Comparison of ENCODE assay signal across 8 cellular contexts in the genomic region with DNA sequence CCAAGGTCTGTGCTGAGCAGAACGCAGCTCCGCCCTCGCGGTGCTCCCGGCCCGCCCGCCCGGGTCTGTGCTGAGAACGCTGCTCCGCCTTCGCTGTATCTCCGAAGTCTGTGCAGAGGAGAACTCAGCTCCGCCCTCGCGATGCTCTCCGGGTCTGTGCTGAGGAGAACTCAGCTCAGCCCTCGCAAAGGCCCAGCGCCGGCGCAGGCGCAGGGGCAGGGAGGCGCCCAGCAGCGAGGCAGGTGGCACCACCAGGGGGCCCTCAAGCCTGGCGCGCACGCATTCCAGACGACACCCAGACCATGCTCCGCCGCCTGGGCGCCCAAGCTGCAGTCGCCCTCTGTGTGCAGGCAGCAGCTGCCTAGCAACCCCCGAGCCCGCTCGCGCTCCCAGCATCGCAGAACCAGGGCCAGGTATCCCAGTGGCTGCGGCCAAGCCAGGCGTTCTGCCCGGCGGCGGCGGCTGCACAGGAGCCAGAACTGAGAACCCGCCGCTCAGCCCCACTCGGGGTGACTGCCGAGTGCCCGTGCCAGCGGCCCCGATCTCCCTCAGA.
DNase-seq lines count a peak whose midpoint lies in the region; ATAC-seq and TF ChIP-seq lines count a peak whose summit lies in the region.
"Not testable (repeated sequence)": the region's sequence is repeated elsewhere in the genome, so short reads cannot be mapped to it uniquely, and the experiment has no call there.

No MANE protein-coding gene starts in this region.

- H3K4me1 ChIP-seq in HCT116 (ENCODE audit: control insufficient read depth in 1 of 2, insufficient read depth in 2 of 2, low read length in 2 of 2); lower lobe of right lung; smooth muscle cell (ENCODE audit: low read depth): not testable (repeated sequence)

- H3K27ac ChIP-seq in HCT116 (ENCODE audit: low read depth, low read length); lower lobe of right lung; smooth muscle cell (ENCODE audit: low read depth): not testable (repeated sequence)

- DNase-seq in A172 (ENCODE audit: low spot score) (peak; percentile 9), HCT116 (ENCODE audit: low read depth, low spot score) (peak; percentile 68), NCI-H82 treated with DMSO at 0.1 percent for 48 hours (lab: John Stamatoyannopoulos, UW; ENCODE audit: unreplicated experiment) (peak; percentile 42), cerebellum (ENCODE audit: low spot score) (peak; percentile 1), Right ventricle myocardium superior (peak; percentile 72), lower lobe of right lung (peak; percentile 68)
- DNase-seq in activated CD4-positive, alpha-beta memory T cell treated with anti-CD3 and anti-CD28 coated beads, Interleukin-2, amount 10 ng/mL, durations not matched to agents 7 days and 5 days = peak; percentile 61
- not testable (repeated sequence) for DNase-seq in smooth muscle cell (lab: John Stamatoyannopoulos, UW; ENCODE audit: unreplicated experiment)

- H3K4me1 Mint-ChIP-seq in activated CD4-positive, alpha-beta memory T cell treated with anti-CD3 and anti-CD28 coated beads, Interleukin-2, amount 10 ng/mL, durations not matched to agents 7 days and 5 days = not testable (repeated sequence)

- not testable (repeated sequence) for H4K20me1 ChIP-seq in HCT116 (ENCODE audit: insufficient read depth); smooth muscle cell (ENCODE audit: low read depth)

- CTCF ChIA-PET in HCT116 (lab: Charles Lee) = interaction anchor here (0.6 kb wide), 1 partner anchor 14 kb away, joined by 3 read pairs; no protein-coding TSS in a partner anchor
- CTCF ChIA-PET in activated CD4-positive, alpha-beta memory T cell treated with anti-CD3 and anti-CD28 coated beads, Interleukin-2, amount 10 ng/mL, durations not matched to agents 7 days and 5 days (lab: Charles Lee) = not testable (repeated sequence)

- POLR2A ChIA-PET in HCT116 (lab: Charles Lee) = interaction anchor here (0.6 kb wide), 1 partner anchor 209 kb away, joined by 6 read pairs; no protein-coding TSS in a partner anchor
- POLR2A ChIA-PET in activated CD4-positive, alpha-beta memory T cell treated with anti-CD3 and anti-CD28 coated beads, Interleukin-2, amount 10 ng/mL, durations not matched to agents 7 days and 5 days (lab: Charles Lee) = not testable (repeated sequence)

- H3K9me3 ChIP-seq in HCT116 (ENCODE audit: control insufficient read depth in 1 of 2, insufficient read depth in 1 of 2, low read depth in 1 of 2, low read length in 2 of 2); lower lobe of right lung; smooth muscle cell (replicated peaks; ENCODE audit: low read depth): not testable (repeated sequence)

- TF ChIP-seq POLR2A in HCT116 (IDR thresholded peaks at IDR 0.05; ENCODE audit: borderline replicate concordance, extremely low read depth, insufficient read depth, insufficient read length) = not testable (repeated sequence)

- H3K36me3 Mint-ChIP-seq in activated CD4-positive, alpha-beta memory T cell treated with anti-CD3 and anti-CD28 coated beads, Interleukin-2, amount 10 ng/mL, durations not matched to agents 7 days and 5 days (ENCODE audit: low read depth) = not testable (repeated sequence)

- BruUV-seq in HCT116 (replicated peaks; lab: Mats Ljungman, UMichigan) = not testable (repeated sequence)

- H2AFZ ChIP-seq in HCT116 (ENCODE audit: low read depth, low read length, poor library complexity, severe bottlenecking); smooth muscle cell (ENCODE audit: low read depth): not testable (repeated sequence)

- ATAC-seq in HCT116 (peak; percentile 100), Right ventricle myocardium superior (ENCODE audit: poor library complexity) (peak; percentile 99), lower lobe of right lung (peak; percentile 95 to 96)

- WGBS in smooth muscle cell (ENCODE audit: low lambda C conversion rate) = 73% methylated on average over 28 of the region's 49 CpGs

- not testable (repeated sequence) for H3K27ac Mint-ChIP-seq in activated CD4-positive, alpha-beta memory T cell treated with anti-CD3 and anti-CD28 coated beads, Interleukin-2, amount 10 ng/mL, durations not matched to agents 7 days and 5 days

- H3F3A ChIP-seq in smooth muscle cell (ENCODE audit: low read depth) = not testable (repeated sequence)

- TF ChIP-seq CTCF in HCT116 (IDR thresholded peaks at IDR 0.05 in 2 of 3, conservative IDR thresholded peaks at IDR 0.05 in 1 of 3; ENCODE audit: borderline replicate concordance in 1 of 3, insufficient read depth in 1 of 3, low read depth in 2 of 3, low read length in 2 of 3) (peak; percentile 29 to 54 (median 39); a peak in 5 of 6 replicates), lower lobe of right lung (IDR thresholded peaks at IDR 0.05) (peak; percentile 46)
- not testable (repeated sequence) for TF ChIP-seq CTCF in smooth muscle cell (IDR thresholded peaks at IDR 0.05; ENCODE audit: borderline replicate concordance, insufficient read depth, poor library complexity, severe bottlenecking)

- H3K4me3 ChIP-seq in HCT116 (replicated peaks in 1 of 2; ENCODE audit: low read depth in 1 of 2, low read length in 2 of 2); smooth muscle cell: not testable (repeated sequence)
- H3K4me3 ChIP-seq in lower lobe of right lung = peak overlapping the region; percentile 48

- not testable (repeated sequence) for H3K79me2 ChIP-seq in HCT116 (ENCODE audit: insufficient read depth, low read length); smooth muscle cell (ENCODE audit: low read depth)

- TF ChIP-seq RAD21 in HCT116 (IDR thresholded peaks at IDR 0.05; ENCODE audit: low read depth) = peak; percentile 60

- H3K36me3 ChIP-seq in HCT116 (ENCODE audit: control insufficient read depth in 1 of 2, insufficient read depth in 2 of 2, low read length in 2 of 2); lower lobe of right lung; smooth muscle cell (ENCODE audit: low read depth): not testable (repeated sequence)

- RAD21 ChIA-PET in HCT116 (lab: Charles Lee; ENCODE audit: low non-redundant PET in 1 of 2, low total read pairs in 2 of 2, uncharacterized antibody in 2 of 2, unreplicated experiment in 2 of 2) = not testable (repeated sequence)

- not testable (repeated sequence) for H3K9me2 ChIP-seq in HCT116 (ENCODE audit: insufficient read depth)

- H3K9ac ChIP-seq in HCT116 (ENCODE audit: low read length); smooth muscle cell (ENCODE audit: low read depth): not testable (repeated sequence)

- not testable (repeated sequence) for H3K27me3 ChIP-seq in HCT116 (ENCODE audit: insufficient read depth, low read length); lower lobe of right lung (ENCODE audit: low read depth); smooth muscle cell (ENCODE audit: low read depth)

- not testable (repeated sequence) for H3K9me3 Mint-ChIP-seq in activated CD4-positive, alpha-beta memory T cell treated with anti-CD3 and anti-CD28 coated beads, Interleukin-2, amount 10 ng/mL, durations not matched to agents 7 days and 5 days

- not testable (repeated sequence) for H3K4me3 Mint-ChIP-seq in activated CD4-positive, alpha-beta memory T cell treated with anti-CD3 and anti-CD28 coated beads, Interleukin-2, amount 10 ng/mL, durations not matched to agents 7 days and 5 days

- peak overlapping the region; percentile 45 for H3K4me2 ChIP-seq in HCT116 (ENCODE audit: low read length)
- H3K4me2 ChIP-seq in smooth muscle cell = peak overlapping the region; percentile 61

- H3K27me3 Mint-ChIP-seq in activated CD4-positive, alpha-beta memory T cell treated with anti-CD3 and anti-CD28 coated beads, Interleukin-2, amount 10 ng/mL, durations not matched to agents 7 days and 5 days = not testable (repeated sequence)

- intact Hi-C loops in HCT116 (cut with micrococcal nuclease) = loop anchor here (10.0 kb wide), 1 partner anchor 211 kb away; no protein-coding TSS in a partner anchor
- intact Hi-C loops in Right ventricle myocardium superior (cut with DNase I); lower lobe of right lung (cut with DNase I): not testable (repeated sequence)

TF ChIP-seq in HCT116, 20 proteins besides CTCF, POLR2A, EP300 and RAD21:
- TF ChIP-seq, protein P1, sequence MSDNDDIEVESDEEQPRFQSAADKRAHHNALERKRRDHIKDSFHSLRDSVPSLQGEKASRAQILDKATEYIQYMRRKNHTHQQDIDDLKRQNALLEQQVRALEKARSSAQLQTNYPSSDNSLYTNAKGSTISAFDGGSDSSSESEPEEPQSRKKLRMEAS (IDR thresholded peaks at IDR 0.05) = peak; percentile 48; the same call in 1 of the 2 replicates
